Comparison of ENCODE assay signal across 1 cellular context in genomic region chr11:46336781-46337180, GRCh38.
TF ChIP-seq lines count a peak whose summit lies in the region.

No MANE protein-coding gene starts in this region.

TF ChIP-seq in K562, 482 proteins besides CTCF, POLR2A, EP300 and RAD21 (continued from another document and continues in another):
- no peak for TF ChIP-seq ZNF3 (CRISPR knock-in tag; IDR thresholded peaks at IDR 0.05)
- TF ChIP-seq KDM4B (IDR thresholded peaks at IDR 0.05; ENCODE audit: borderline replicate concordance in 2 of 2, low read depth in 1 of 2), result no peak; a peak in 1 of 4 replicates
- TF ChIP-seq GMEB1 (CRISPR knock-in tag; IDR thresholded peaks at IDR 0.05), result no peak
- TF ChIP-seq KLF10 (CRISPR knock-in tag; IDR thresholded peaks at IDR 0.05), result no peak
- TF ChIP-seq, protein P1, sequence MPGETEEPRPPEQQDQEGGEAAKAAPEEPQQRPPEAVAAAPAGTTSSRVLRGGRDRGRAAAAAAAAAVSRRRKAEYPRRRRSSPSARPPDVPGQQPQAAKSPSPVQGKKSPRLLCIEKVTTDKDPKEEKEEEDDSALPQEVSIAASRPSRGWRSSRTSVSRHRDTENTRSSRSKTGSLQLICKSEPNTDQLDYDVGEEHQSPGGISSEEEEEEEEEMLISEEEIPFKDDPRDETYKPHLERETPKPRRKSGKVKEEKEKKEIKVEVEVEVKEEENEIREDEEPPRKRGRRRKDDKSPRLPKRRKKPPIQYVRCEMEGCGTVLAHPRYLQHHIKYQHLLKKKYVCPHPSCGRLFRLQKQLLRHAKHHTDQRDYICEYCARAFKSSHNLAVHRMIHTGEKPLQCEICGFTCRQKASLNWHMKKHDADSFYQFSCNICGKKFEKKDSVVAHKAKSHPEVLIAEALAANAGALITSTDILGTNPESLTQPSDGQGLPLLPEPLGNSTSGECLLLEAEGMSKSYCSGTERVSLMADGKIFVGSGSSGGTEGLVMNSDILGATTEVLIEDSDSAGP (CRISPR knock-in tag; IDR thresholded peaks at IDR 0.05), result peak; percentile 54; the same call in 1 of the 2 replicates
- TF ChIP-seq U2AF2 (optimal IDR thresholded peaks at IDR 0.05; ENCODE audit: low read depth, low read length), result no peak
- no peak for TF ChIP-seq PHF21A (IDR thresholded peaks at IDR 0.05; ENCODE audit: borderline replicate concordance, low read depth)
- TF ChIP-seq BRCA1 (IDR thresholded peaks at IDR 0.05), result no peak
- TF ChIP-seq BRCA1 (CRISPR knock-in tag; IDR thresholded peaks at IDR 0.05), result no peak
- no peak for TF ChIP-seq TCF7 (IDR thresholded peaks at IDR 0.05; ENCODE audit: borderline replicate concordance)
- TF ChIP-seq, protein P2, sequence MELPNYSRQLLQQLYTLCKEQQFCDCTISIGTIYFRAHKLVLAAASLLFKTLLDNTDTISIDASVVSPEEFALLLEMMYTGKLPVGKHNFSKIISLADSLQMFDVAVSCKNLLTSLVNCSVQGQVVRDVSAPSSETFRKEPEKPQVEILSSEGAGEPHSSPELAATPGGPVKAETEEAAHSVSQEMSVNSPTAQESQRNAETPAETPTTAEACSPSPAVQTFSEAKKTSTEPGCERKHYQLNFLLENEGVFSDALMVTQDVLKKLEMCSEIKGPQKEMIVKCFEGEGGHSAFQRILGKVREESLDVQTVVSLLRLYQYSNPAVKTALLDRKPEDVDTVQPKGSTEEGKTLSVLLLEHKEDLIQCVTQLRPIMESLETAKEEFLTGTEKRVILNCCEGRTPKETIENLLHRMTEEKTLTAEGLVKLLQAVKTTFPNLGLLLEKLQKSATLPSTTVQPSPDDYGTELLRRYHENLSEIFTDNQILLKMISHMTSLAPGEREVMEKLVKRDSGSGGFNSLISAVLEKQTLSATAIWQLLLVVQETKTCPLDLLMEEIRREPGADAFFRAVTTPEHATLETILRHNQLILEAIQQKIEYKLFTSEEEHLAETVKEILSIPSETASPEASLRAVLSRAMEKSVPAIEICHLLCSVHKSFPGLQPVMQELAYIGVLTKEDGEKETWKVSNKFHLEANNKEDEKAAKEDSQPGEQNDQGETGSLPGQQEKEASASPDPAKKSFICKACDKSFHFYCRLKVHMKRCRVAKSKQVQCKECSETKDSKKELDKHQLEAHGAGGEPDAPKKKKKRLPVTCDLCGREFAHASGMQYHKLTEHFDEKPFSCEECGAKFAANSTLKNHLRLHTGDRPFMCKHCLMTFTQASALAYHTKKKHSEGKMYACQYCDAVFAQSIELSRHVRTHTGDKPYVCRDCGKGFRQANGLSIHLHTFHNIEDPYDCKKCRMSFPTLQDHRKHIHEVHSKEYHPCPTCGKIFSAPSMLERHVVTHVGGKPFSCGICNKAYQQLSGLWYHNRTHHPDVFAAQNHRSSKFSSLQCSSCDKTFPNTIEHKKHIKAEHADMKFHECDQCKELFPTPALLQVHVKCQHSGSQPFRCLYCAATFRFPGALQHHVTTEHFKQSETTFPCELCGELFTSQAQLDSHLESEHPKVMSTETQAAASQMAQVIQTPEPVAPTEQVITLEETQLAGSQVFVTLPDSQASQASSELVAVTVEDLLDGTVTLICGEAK (IDR thresholded peaks at IDR 0.05), result no peak
- TF ChIP-seq, protein P2 (CRISPR knock-in tag; IDR thresholded peaks at IDR 0.05), result no peak
- no peak for TF ChIP-seq RBM17 (IDR thresholded peaks at IDR 0.05; ENCODE audit: borderline replicate concordance, low read depth, low read length)
- no peak for TF ChIP-seq CBX2 (IDR thresholded peaks at IDR 0.05; ENCODE audit: insufficient read depth, low read length, poor library complexity, severe bottlenecking)
- TF ChIP-seq LARP7 (IDR thresholded peaks at IDR 0.05), result no peak
- no peak for TF ChIP-seq ZNF707 (CRISPR knock-in tag; conservative IDR thresholded peaks at IDR 0.05)
- TF ChIP-seq U2AF1 (optimal IDR thresholded peaks at IDR 0.05; ENCODE audit: low read depth, low read length), result no peak
- TF ChIP-seq CREM (IDR thresholded peaks at IDR 0.05; ENCODE audit: low read depth), result peak; percentile 80
- peak; percentile 99 for TF ChIP-seq CEBPB (tag; IDR thresholded peaks at IDR 0.05)
- TF ChIP-seq GTF2A2 (tag; IDR thresholded peaks at IDR 0.05), result no peak
- TF ChIP-seq CCNT2 (IDR thresholded peaks at IDR 0.05; ENCODE audit: borderline replicate concordance, extremely low read depth, insufficient read length, low read depth, low read length), result peak; percentile 36
- TF ChIP-seq HDAC1 (IDR thresholded peaks at IDR 0.05), result peak in 1 of 2 experiments; percentile 65; a peak in 1 of 4 replicates
- peak; percentile 25; the same call in 1 of the 2 replicates for TF ChIP-seq ZNF263 (CRISPR knock-in tag; IDR thresholded peaks at IDR 0.05; ENCODE audit: borderline replicate concordance)
- TF ChIP-seq CHD4 (IDR thresholded peaks at IDR 0.05; ENCODE audit: insufficient read depth, insufficient replicate concordance, low read depth, low read length, poor library complexity, severe bottlenecking), result no peak
- TF ChIP-seq, protein P3, sequence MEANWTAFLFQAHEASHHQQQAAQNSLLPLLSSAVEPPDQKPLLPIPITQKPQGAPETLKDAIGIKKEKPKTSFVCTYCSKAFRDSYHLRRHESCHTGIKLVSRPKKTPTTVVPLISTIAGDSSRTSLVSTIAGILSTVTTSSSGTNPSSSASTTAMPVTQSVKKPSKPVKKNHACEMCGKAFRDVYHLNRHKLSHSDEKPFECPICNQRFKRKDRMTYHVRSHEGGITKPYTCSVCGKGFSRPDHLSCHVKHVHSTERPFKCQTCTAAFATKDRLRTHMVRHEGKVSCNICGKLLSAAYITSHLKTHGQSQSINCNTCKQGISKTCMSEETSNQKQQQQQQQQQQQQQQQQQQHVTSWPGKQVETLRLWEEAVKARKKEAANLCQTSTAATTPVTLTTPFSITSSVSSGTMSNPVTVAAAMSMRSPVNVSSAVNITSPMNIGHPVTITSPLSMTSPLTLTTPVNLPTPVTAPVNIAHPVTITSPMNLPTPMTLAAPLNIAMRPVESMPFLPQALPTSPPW (CRISPR knock-in tag; IDR thresholded peaks at IDR 0.05), result peak; percentile 82
- TF ChIP-seq MBD2 (IDR thresholded peaks at IDR 0.05; ENCODE audit: borderline replicate concordance, low read depth), result peak; percentile 40; the same call in 1 of the 2 replicates
- TF ChIP-seq, protein P4, sequence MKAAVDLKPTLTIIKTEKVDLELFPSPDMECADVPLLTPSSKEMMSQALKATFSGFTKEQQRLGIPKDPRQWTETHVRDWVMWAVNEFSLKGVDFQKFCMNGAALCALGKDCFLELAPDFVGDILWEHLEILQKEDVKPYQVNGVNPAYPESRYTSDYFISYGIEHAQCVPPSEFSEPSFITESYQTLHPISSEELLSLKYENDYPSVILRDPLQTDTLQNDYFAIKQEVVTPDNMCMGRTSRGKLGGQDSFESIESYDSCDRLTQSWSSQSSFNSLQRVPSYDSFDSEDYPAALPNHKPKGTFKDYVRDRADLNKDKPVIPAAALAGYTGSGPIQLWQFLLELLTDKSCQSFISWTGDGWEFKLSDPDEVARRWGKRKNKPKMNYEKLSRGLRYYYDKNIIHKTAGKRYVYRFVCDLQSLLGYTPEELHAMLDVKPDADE (conservative IDR thresholded peaks at IDR 0.05; ENCODE audit: control insufficient read depth, low read depth, low read length), result no peak; the same call in 1 of the 2 replicates
- TF ChIP-seq, protein P5, sequence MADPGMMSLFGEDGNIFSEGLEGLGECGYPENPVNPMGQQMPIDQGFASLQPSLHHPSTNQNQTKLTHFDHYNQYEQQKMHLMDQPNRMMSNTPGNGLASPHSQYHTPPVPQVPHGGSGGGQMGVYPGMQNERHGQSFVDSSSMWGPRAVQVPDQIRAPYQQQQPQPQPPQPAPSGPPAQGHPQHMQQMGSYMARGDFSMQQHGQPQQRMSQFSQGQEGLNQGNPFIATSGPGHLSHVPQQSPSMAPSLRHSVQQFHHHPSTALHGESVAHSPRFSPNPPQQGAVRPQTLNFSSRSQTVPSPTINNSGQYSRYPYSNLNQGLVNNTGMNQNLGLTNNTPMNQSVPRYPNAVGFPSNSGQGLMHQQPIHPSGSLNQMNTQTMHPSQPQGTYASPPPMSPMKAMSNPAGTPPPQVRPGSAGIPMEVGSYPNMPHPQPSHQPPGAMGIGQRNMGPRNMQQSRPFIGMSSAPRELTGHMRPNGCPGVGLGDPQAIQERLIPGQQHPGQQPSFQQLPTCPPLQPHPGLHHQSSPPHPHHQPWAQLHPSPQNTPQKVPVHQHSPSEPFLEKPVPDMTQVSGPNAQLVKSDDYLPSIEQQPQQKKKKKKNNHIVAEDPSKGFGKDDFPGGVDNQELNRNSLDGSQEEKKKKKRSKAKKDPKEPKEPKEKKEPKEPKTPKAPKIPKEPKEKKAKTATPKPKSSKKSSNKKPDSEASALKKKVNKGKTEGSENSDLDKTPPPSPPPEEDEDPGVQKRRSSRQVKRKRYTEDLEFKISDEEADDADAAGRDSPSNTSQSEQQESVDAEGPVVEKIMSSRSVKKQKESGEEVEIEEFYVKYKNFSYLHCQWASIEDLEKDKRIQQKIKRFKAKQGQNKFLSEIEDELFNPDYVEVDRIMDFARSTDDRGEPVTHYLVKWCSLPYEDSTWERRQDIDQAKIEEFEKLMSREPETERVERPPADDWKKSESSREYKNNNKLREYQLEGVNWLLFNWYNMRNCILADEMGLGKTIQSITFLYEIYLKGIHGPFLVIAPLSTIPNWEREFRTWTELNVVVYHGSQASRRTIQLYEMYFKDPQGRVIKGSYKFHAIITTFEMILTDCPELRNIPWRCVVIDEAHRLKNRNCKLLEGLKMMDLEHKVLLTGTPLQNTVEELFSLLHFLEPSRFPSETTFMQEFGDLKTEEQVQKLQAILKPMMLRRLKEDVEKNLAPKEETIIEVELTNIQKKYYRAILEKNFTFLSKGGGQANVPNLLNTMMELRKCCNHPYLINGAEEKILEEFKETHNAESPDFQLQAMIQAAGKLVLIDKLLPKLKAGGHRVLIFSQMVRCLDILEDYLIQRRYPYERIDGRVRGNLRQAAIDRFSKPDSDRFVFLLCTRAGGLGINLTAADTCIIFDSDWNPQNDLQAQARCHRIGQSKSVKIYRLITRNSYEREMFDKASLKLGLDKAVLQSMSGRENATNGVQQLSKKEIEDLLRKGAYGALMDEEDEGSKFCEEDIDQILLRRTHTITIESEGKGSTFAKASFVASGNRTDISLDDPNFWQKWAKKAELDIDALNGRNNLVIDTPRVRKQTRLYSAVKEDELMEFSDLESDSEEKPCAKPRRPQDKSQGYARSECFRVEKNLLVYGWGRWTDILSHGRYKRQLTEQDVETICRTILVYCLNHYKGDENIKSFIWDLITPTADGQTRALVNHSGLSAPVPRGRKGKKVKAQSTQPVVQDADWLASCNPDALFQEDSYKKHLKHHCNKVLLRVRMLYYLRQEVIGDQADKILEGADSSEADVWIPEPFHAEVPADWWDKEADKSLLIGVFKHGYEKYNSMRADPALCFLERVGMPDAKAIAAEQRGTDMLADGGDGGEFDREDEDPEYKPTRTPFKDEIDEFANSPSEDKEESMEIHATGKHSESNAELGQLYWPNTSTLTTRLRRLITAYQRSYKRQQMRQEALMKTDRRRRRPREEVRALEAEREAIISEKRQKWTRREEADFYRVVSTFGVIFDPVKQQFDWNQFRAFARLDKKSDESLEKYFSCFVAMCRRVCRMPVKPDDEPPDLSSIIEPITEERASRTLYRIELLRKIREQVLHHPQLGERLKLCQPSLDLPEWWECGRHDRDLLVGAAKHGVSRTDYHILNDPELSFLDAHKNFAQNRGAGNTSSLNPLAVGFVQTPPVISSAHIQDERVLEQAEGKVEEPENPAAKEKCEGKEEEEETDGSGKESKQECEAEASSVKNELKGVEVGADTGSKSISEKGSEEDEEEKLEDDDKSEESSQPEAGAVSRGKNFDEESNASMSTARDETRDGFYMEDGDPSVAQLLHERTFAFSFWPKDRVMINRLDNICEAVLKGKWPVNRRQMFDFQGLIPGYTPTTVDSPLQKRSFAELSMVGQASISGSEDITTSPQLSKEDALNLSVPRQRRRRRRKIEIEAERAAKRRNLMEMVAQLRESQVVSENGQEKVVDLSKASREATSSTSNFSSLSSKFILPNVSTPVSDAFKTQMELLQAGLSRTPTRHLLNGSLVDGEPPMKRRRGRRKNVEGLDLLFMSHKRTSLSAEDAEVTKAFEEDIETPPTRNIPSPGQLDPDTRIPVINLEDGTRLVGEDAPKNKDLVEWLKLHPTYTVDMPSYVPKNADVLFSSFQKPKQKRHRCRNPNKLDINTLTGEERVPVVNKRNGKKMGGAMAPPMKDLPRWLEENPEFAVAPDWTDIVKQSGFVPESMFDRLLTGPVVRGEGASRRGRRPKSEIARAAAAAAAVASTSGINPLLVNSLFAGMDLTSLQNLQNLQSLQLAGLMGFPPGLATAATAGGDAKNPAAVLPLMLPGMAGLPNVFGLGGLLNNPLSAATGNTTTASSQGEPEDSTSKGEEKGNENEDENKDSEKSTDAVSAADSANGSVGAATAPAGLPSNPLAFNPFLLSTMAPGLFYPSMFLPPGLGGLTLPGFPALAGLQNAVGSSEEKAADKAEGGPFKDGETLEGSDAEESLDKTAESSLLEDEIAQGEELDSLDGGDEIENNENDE (IDR thresholded peaks at IDR 0.05; ENCODE audit: low read depth, low read length), result no peak
- TF ChIP-seq MEIS2 (IDR thresholded peaks at IDR 0.05; ENCODE audit: partially characterized antibody), result no peak
